Comparison of ENCODE assay signal across 9 cellular contexts in the genomic region with DNA sequence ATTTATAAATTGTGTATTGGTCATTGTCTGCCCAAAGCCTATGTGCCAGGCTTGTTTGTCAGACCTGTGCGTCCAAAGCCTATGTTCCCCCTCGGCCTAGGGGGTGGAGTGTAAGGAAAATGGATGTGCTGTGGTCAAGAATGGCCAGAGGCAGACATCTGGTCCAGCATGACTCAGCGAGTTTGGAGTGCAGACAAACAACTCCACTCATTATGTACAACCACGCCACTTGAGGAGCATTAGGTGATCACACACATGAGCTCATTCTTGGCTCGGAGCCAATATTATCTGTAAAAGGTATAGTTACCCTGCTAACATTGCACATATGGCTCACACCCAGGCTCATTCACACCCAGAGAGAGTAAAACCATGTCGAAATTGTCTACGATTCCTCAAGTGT.
A peak's percentile ranks its signal among the peaks of the same experiment; 100 is the strongest.
DNase-seq lines count a peak whose midpoint lies in the region; FAIRE-seq and TF ChIP-seq lines count a peak whose summit lies in the region.
"Had no signal": no experiment of that assay in that cellular context is flagged by ENCODE, and none has a peak within 500 bp of the region (broad histone marks: within the 10 kb centered on the region; RNA-seq: fewer than 3 reads in every experiment).

No MANE protein-coding gene starts in this region.

- no peaks in the 10 kb centered on the region for H3K36me3 Mint-ChIP-seq in osteocyte (ENCODE audit: unreplicated experiment)

- no peak overlapping the region for H3K4me3 ChIP-seq in NB4 (ENCODE audit: low read depth, low read length)
- H3K4me3 ChIP-seq: spleen had no signal

- no peaks in the 10 kb centered on the region for H3K27me3 Mint-ChIP-seq in osteocyte (ENCODE audit: unreplicated experiment)

- H3K4me1 Mint-ChIP-seq in osteocyte (ENCODE audit: unreplicated experiment), result peaks cover 3% of the 10 kb centered on the region

- in situ Hi-C loops in Caki2 (cut with HindIII; ENCODE audit: low pct_unique_long_range_greater_than_20kb, low sequenced_read_pairs), result no loop called here
- in situ Hi-C loops in ACHN (cut with HindIII; ENCODE audit: low pct_ligation_motif_present, low pct_unique_long_range_greater_than_20kb, low sequenced_read_pairs), result no loop called here

- H3K9me3 Mint-ChIP-seq in osteocyte (ENCODE audit: unreplicated experiment), result no peaks in the 10 kb centered on the region

- no peak for TF ChIP-seq POLR2A in NB4 (IDR thresholded peaks at IDR 0.05; ENCODE audit: extremely low read depth, insufficient read length)

- DNase-seq in Caki2 (ENCODE audit: low read depth), result peak; percentile 79
- peak; percentile 2 for DNase-seq in NB4 (ENCODE audit: low read depth)
- peak; percentile 62 for DNase-seq in RKO (ENCODE audit: low spot score)
- peak; percentile 96 for DNase-seq in glomerular visceral epithelial cell (ENCODE audit: extremely low spot score)
- DNase-seq in HTR-8/SVneo (ENCODE audit: insufficient read length, low spot score), result no peak
- DNase-seq in ACHN, result no peak
- DNase-seq in osteocyte (ENCODE audit: extremely low spot score, unreplicated experiment), result no peak
- no peak for DNase-seq in activated CD4-positive, alpha-beta T cell treated with anti-CD3 and anti-CD28 coated beads, Interleukin-2, amount 50 U/mL, for 1 hour
- DNase-seq: spleen had no signal

- no peak overlapping the region for H3K4me3 Mint-ChIP-seq in osteocyte (ENCODE audit: unreplicated experiment)

- no peak overlapping the region for H3K27ac Mint-ChIP-seq in osteocyte (ENCODE audit: unreplicated experiment)

- no peak for FAIRE-seq in HTR-8/SVneo (lab: Jason Lieb, UNC)

- no peak for TF ChIP-seq CTCF in NB4 (IDR thresholded peaks at IDR 0.05; ENCODE audit: low read depth, low read length)
- no peak for TF ChIP-seq CTCF in osteocyte (IDR thresholded peaks at IDR 0.05)

Comparison
In these comparisons a context has a peak if more than half of its experiments do, and no peak if none do; other contexts are left out.
1. DNase-seq: peak in Caki2 (single experiment), NB4 (single experiment), RKO (single experiment) and glomerular visceral epithelial cell (single experiment); none in HTR-8/SVneo (single experiment), ACHN (single experiment), osteocyte (single experiment) and activated CD4-positive, alpha-beta T cell treated with anti-CD3 and anti-CD28 coated beads, Interleukin-2, amount 50 U/mL, for 1 hour (single experiment).